ENCODE assay signal across 26 cellular contexts in genomic region chr11:87740968-87741367, GRCh38.
DNase-seq lines count a peak whose midpoint lies in the region; ATAC-seq and TF ChIP-seq lines count a peak whose summit lies in the region.
"Had no signal": no experiment of that assay in that cellular context is flagged by ENCODE, and none has a peak within 500 bp of the region (broad histone marks: within the 10 kb centered on the region; RNA-seq: fewer than 3 reads in every experiment).

No MANE protein-coding gene starts in this region.

- H3K27me3 ChIP-seq in Loucy (ENCODE audit: insufficient read depth, low read length, poor library complexity, severe bottlenecking): no peaks in the 10 kb centered on the region
- no peaks in the 10 kb centered on the region for H3K27me3 ChIP-seq in gastrocnemius medialis
- peaks cover 0 to 4% (median 0%) of the 10 kb centered on the region in 9 donors for H3K27me3 ChIP-seq in heart left ventricle
- H3K27me3 ChIP-seq: BLaER1, SJCRH30 had no signal

- H3F3A ChIP-seq in Loucy (ENCODE audit: low read depth): no peaks in the 10 kb centered on the region

- no peaks in the 10 kb centered on the region for H3K9me2 ChIP-seq in Loucy (replicated peaks; ENCODE audit: low read depth, low read length)

- 73 to 89% (median 80%) methylated on average over 3 of the region's 3 CpGs for WGBS in heart left ventricle, 4 donors

- no peaks in the 10 kb centered on the region for H3K9me3 ChIP-seq in Loucy (ENCODE audit: insufficient read depth, low read depth, low read length)
- no peaks in the 10 kb centered on the region for H3K9me3 ChIP-seq in mucosa of descending colon
- no peaks in the 10 kb centered on the region for H3K9me3 ChIP-seq in gastrocnemius medialis
- H3K9me3 ChIP-seq in heart left ventricle: no peaks in the 10 kb centered on the region
- H3K9me3 ChIP-seq: BLaER1, SJCRH30 had no signal

- H4K20me1 ChIP-seq in Loucy (ENCODE audit: insufficient read depth, low read length, poor library complexity, severe bottlenecking): no peaks in the 10 kb centered on the region
- H4K20me1 ChIP-seq: BLaER1 had no signal

- H3K36me3 ChIP-seq in Loucy (ENCODE audit: insufficient read depth, low read length) (no peaks in the 10 kb centered on the region), mucosa of descending colon (ENCODE audit: low read depth) (no peaks in the 10 kb centered on the region), gastrocnemius medialis (no peaks in the 10 kb centered on the region), heart left ventricle (no peaks in the 10 kb centered on the region)
- H3K36me3 ChIP-seq: BLaER1, SJCRH30 had no signal

- 0 out of 2 replicates have a peak overlapping the region, but pooled peaks have one; percentile 8 for H2AFZ ChIP-seq in Loucy (ENCODE audit: low read length)
- H2AFZ ChIP-seq: PC-9 had no signal

- H3K9ac ChIP-seq in Loucy (ENCODE audit: low read depth, low read length, poor library complexity, severe bottlenecking): no peak overlapping the region
- H3K9ac ChIP-seq: BLaER1 had no signal

- H3K4me2 ChIP-seq in Loucy (ENCODE audit: low read depth, low read length, poor library complexity, severe bottlenecking): peak overlapping the region; percentile 66
- H3K4me2 ChIP-seq: BLaER1, PC-9 had no signal

- H3K79me2 ChIP-seq in Loucy (ENCODE audit: insufficient read depth, low read length): no peaks in the 10 kb centered on the region

- no peak for TF ChIP-seq CTCF in Loucy (conservative IDR thresholded peaks at IDR 0.05; ENCODE audit: low read length)
- no peak for TF ChIP-seq CTCF in mucosa of descending colon (IDR thresholded peaks at IDR 0.05)
- TF ChIP-seq CTCF in gastrocnemius medialis (IDR thresholded peaks at IDR 0.05 in 4 of 5, conservative IDR thresholded peaks at IDR 0.05 in 1 of 5): no peak
- TF ChIP-seq CTCF in heart left ventricle (IDR thresholded peaks at IDR 0.05): no peak

- H3K4me1 ChIP-seq in Loucy (ENCODE audit: insufficient read depth, low read length, poor library complexity, severe bottlenecking): peaks cover 38% of the 10 kb centered on the region
- peaks cover 7% of the 10 kb centered on the region for H3K4me1 ChIP-seq in mucosa of descending colon (ENCODE audit: low read depth)
- no peaks in the 10 kb centered on the region for H3K4me1 ChIP-seq in gastrocnemius medialis
- H3K4me1 ChIP-seq in heart left ventricle: no peaks in the 10 kb centered on the region
- H3K4me1 ChIP-seq: BLaER1, SJCRH30 had no signal

- in situ Hi-C loops in gastrocnemius medialis (cut with MboI; ENCODE audit: low sequenced_read_pairs in 4 of 4): no loop called here

- DNase-seq in SKM-1 (lab: John Stamatoyannopoulos, UW; ENCODE audit: unreplicated experiment) (peak; percentile 10), mucosa of descending colon (peak in 2 of 3 donors; percentile 7 to 48), gastrocnemius medialis (no peak), heart left ventricle (no peak)
- DNase-seq: CD4-positive, CD25-positive, alpha-beta regulatory T cell; DMS79; EL; GDM1; H7; NCI-H1092 treated with DMSO at 0.1 percent for 48 hours; NCI-H1436 treated with DMSO at 0.1 percent for 48 hours; NCI-H187 treated with DMSO at 0.1 percent for 48 hours; NCI-H2171 treated with DMSO at 0.1 percent for 48 hours; NCI-H345; NCI-H774; NK-92 treated with Interleukin-12 subunit alpha and Interleukin-12 subunit beta, amount 100 ng/mL, for 24 hours; PC-9; T-cell had no signal

- intact Hi-C loops in mucosa of descending colon (cut with DNase I, micrococcal nuclease) (no loop called here), gastrocnemius medialis (cut with DNase I; ENCODE audit: low total_unique reads) (no loop called here), heart left ventricle (cut with DNase I) (no loop called here)

- H3K4me3 ChIP-seq in Loucy (ENCODE audit: low read length, poor library complexity, severe bottlenecking) (peak overlapping the region; percentile 25), mucosa of descending colon (no peak overlapping the region), gastrocnemius medialis (no peak overlapping the region), heart left ventricle (no peak overlapping the region)
- H3K4me3 ChIP-seq: BLaER1, K562, PC-9, SJCRH30 had no signal

- ATAC-seq in GM18867 (IDR thresholded peaks at IDR 0.05; ENCODE audit: unreplicated experiment) (peak; percentile 39), mucosa of descending colon (peak; percentile 82), gastrocnemius medialis (no peak), GM18511 (IDR thresholded peaks at IDR 0.05; ENCODE audit: unreplicated experiment) (no peak), heart left ventricle (no peak)
- ATAC-seq: K562, Right ventricle myocardium inferior, SK-N-SH treated with all-trans-retinoic acid at 6 μM for 48 hours, T-cell had no signal

- H3K27ac ChIP-seq in gastrocnemius medialis (no peak overlapping the region), heart left ventricle (no peak overlapping the region)
- H3K27ac ChIP-seq: BLaER1, PC-9, SJCRH30 had no signal

- TF ChIP-seq POLR2A in gastrocnemius medialis (IDR thresholded peaks at IDR 0.05) (no peak), heart left ventricle (IDR thresholded peaks at IDR 0.05) (no peak)

Comparison
In these comparisons a context has a peak if more than half of its experiments do, and no peak if none do; other contexts are left out.
1. ATAC-seq: peak in GM18867 (single experiment) and mucosa of descending colon (single experiment); none in gastrocnemius medialis (0 of 2), GM18511 (single experiment) and heart left ventricle (0 of 4).
2. DNase-seq: peak in SKM-1 (single experiment) and mucosa of descending colon (2 of 3); none in gastrocnemius medialis (0 of 2) and heart left ventricle (0 of 5).